In the genomic region with DNA sequence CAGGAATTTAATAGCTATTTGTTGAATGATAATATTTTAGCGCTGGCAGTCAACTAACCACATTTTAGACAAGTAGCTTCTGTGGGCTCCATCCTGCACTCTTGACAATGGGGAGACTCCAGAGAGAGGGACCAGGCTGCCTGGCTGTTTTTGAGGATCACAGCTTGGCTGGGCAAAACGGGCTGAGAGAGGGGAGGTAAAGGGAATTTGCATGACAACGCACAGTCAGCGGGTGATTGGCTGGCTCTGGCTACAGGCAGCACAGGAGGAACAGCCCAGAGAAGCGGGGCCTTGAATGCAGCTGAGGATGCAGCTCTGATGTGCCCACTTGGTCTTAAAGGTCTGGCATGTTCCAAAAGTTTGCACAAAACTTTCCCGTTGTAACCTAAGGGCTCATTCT, we compare ENCODE assay signal across 15 cellular contexts. TPM values are rescaled to one million over a fixed set of nuclear protein-coding genes. Genes with fewer than 3 reads are reported as not detected.
DNase-seq lines count a peak whose midpoint lies in the region; ATAC-seq and TF ChIP-seq lines count a peak whose summit lies in the region.
"Had no signal": no experiment of that assay in that cellular context is flagged by ENCODE, and none has a peak within 500 bp of the region (broad histone marks: within the 10 kb centered on the region; RNA-seq: fewer than 3 reads in every experiment).

No MANE protein-coding gene starts in this region.

- POLR2A ChIA-PET in Caco-2 (lab: Charles Lee): no interaction called here

- H4K8ac ChIP-seq in mesenchymal stem cell (ENCODE audit: low read length): no peak overlapping the region

- no peaks in the 10 kb centered on the region for H3K9me3 ChIP-seq in upper lobe of right lung
- H3K9me3 ChIP-seq in Caco-2: no peaks in the 10 kb centered on the region
- no peaks in the 10 kb centered on the region for H3K9me3 ChIP-seq in mesenchymal stem cell (ENCODE audit: control insufficient read depth, low read length)

- no peak overlapping the region for H2BK15ac ChIP-seq in mesenchymal stem cell (ENCODE audit: low read depth, poor library complexity, severe bottlenecking)

- H2AK5ac ChIP-seq in mesenchymal stem cell (ENCODE audit: low read length, severe bottlenecking): no peak overlapping the region

- no peaks in the 10 kb centered on the region for H3K27me3 ChIP-seq in upper lobe of right lung
- no peaks in the 10 kb centered on the region for H3K27me3 ChIP-seq in Caco-2 (replicated peaks; ENCODE audit: control insufficient read depth, insufficient read depth, low read length)
- peaks cover 32 to 40% of the 10 kb centered on the region in 2 experiments for H3K27me3 ChIP-seq in mesenchymal stem cell (ENCODE audit: control insufficient read depth in 1 of 2, insufficient read depth in 1 of 2, low read length in 2 of 2)

- H3K4me1 ChIP-seq in upper lobe of right lung: no peaks in the 10 kb centered on the region
- H3K4me1 ChIP-seq in Caco-2: no peaks in the 10 kb centered on the region
- peaks cover 2% of the 10 kb centered on the region for H3K4me1 ChIP-seq in mesenchymal stem cell (ENCODE audit: control insufficient read depth, insufficient read depth, low read depth, low read length)

- no peaks in the 10 kb centered on the region for H3K9me3 Mint-ChIP-seq in Caco-2 (ENCODE audit: unreplicated experiment)

- no peak overlapping the region for H3K14ac ChIP-seq in mesenchymal stem cell (ENCODE audit: low read length in 2 of 2)

- ATAC-seq in upper lobe of right lung: no peak
- no peak for ATAC-seq in stimulated activated naive CD8-positive, alpha-beta T cell treated with anti-CD3 and anti-CD28 coated beads, Interleukin-15, Interleukin-2, amounts not matched to agents 100 U/mL and 50 U/mL, for 24 hours
- ATAC-seq: HCT116 had no signal

- CTCF ChIA-PET in Caco-2 (lab: Charles Lee): no interaction called here

- no peak overlapping the region for H2BK12ac ChIP-seq in mesenchymal stem cell (ENCODE audit: low read length in 2 of 2)

- H2BK5ac ChIP-seq in mesenchymal stem cell (ENCODE audit: low read depth, low read length, poor library complexity, severe bottlenecking): no peak overlapping the region

- H3K79me1 ChIP-seq in mesenchymal stem cell (replicated peaks; ENCODE audit: low read length, poor library complexity, severe bottlenecking): no peaks in the 10 kb centered on the region

- WGBS in mesenchymal stem cell: 43% methylated on average over 5 of the region's 6 CpGs

- no peak overlapping the region for H3K4ac ChIP-seq in mesenchymal stem cell (ENCODE audit: low read depth in 1 of 2, low read length in 2 of 2)

- no peak overlapping the region for H3K23ac ChIP-seq in mesenchymal stem cell (ENCODE audit: low read length in 2 of 2)

- no peak overlapping the region for H3K9ac ChIP-seq in mesenchymal stem cell (ENCODE audit: low read length)

- H3K27ac ChIP-seq in upper lobe of right lung: no peak overlapping the region
- H3K27ac ChIP-seq in mesenchymal stem cell (ENCODE audit: low read length, poor library complexity, severe bottlenecking): no peak overlapping the region

- no peak overlapping the region for H3K18ac ChIP-seq in mesenchymal stem cell (ENCODE audit: low read depth in 1 of 2, low read length in 2 of 2)

- BruUV-seq in Caco-2 (replicated peaks; lab: Mats Ljungman, UMichigan): no TSS peak

- TF ChIP-seq CTCF in upper lobe of right lung (IDR thresholded peaks at IDR 0.05) (no peak), Caco-2 (IDR thresholded peaks at IDR 0.05; ENCODE audit: insufficient read depth in 1 of 2, low read depth in 1 of 2, low read length in 1 of 2, severe bottlenecking in 1 of 2, unreplicated experiment in 1 of 2) (no peak)

- peak; percentile 15 for DNase-seq in NCI-H748 (lab: John Stamatoyannopoulos, UW; ENCODE audit: unreplicated experiment)
- DNase-seq in NCI-H748 treated with DMSO at 0.1 percent for 48 hours (lab: John Stamatoyannopoulos, UW): no peak
- peak; percentile 78 for DNase-seq in ecto neural progenitor cell (ENCODE audit: low spot score)
- peak; percentile 78 for DNase-seq in islet precursor cell
- DNase-seq in upper lobe of right lung: peak; percentile 9
- DNase-seq in stimulated activated naive CD8-positive, alpha-beta T cell treated with anti-CD3 and anti-CD28 coated beads, Interleukin-15, Interleukin-2, amounts not matched to agents 100 U/mL and 50 U/mL, for 24 hours: no peak
- DNase-seq in Caco-2: no peak
- DNase-seq in mesenchymal stem cell: no peak
- DNase-seq: 8988T, C1 segment of cervical spinal cord, NCI-H1417 treated with DMSO at 0.1 percent for 48 hours, NCI-H2081 treated with DMSO at 0.1 percent for 48 hours, NCI-H2227 treated with DMSO at 0.1 percent for 48 hours, SHP77 had no signal

- H3K4me3 Mint-ChIP-seq in Caco-2 (ENCODE audit: unreplicated experiment): no peak overlapping the region

- no peak overlapping the region for H2BK120ac ChIP-seq in mesenchymal stem cell (ENCODE audit: low read depth, low read length)

- intact Hi-C loops in upper lobe of right lung (cut with DNase I): no loop called here
- intact Hi-C loops in Caco-2 (cut with micrococcal nuclease; ENCODE audit: unreplicated experiment): no loop called here

- no peaks in the 10 kb centered on the region for H3K4me1 Mint-ChIP-seq in Caco-2 (ENCODE audit: low read depth, unreplicated experiment)

- H3K36me3 ChIP-seq in upper lobe of right lung (no peaks in the 10 kb centered on the region), Caco-2 (ENCODE audit: control insufficient read depth, insufficient read depth, low read length) (no peaks in the 10 kb centered on the region), mesenchymal stem cell (ENCODE audit: control insufficient read depth in 1 of 2, insufficient read depth in 2 of 2, low read depth in 1 of 2, low read length in 2 of 2) (no peaks in the 10 kb centered on the region)

- H3K36me3 Mint-ChIP-seq in Caco-2 (ENCODE audit: insufficient read depth, unreplicated experiment): no peaks in the 10 kb centered on the region

- no peak overlapping the region for H4K91ac ChIP-seq in mesenchymal stem cell (ENCODE audit: low read length)

- H3K27me3 Mint-ChIP-seq in Caco-2 (ENCODE audit: insufficient read depth, unreplicated experiment): peaks cover 18% of the 10 kb centered on the region

- no peak overlapping the region for H2AFZ ChIP-seq in mesenchymal stem cell (ENCODE audit: low read depth, low read length)

- H3K4me2 ChIP-seq in mesenchymal stem cell (ENCODE audit: low read length, poor library complexity, severe bottlenecking): no peak overlapping the region

- H3K4me3 ChIP-seq in upper lobe of right lung (no peak overlapping the region), Caco-2 (ENCODE audit: low read depth, low read length) (no peak overlapping the region), mesenchymal stem cell (ENCODE audit: insufficient read depth in 1 of 2, low read depth in 1 of 2, low read length in 2 of 2) (no peak overlapping the region)

- H3K27ac Mint-ChIP-seq in Caco-2 (ENCODE audit: unreplicated experiment): no peak overlapping the region

RNA-seq across cellular contexts. Expression of a gene that starts 41.2 kb away (rescaled TPM):
- not detected for total RNA-seq in upper lobe of right lung
- total RNA-seq in Caco-2 (2022): not detected in 2 replicates
- 0.03 TPM for polyA plus RNA-seq in mesenchymal stem cell (2013, experiment 1 of 2)
- 0.01 TPM for polyA plus RNA-seq in mesenchymal stem cell (2013, experiment 2 of 2)

Comparison
In these comparisons a context has a peak if more than half of its experiments do, and no peak if none do; other contexts are left out.
1. DNase-seq: peak in NCI-H748 (single experiment), ecto neural progenitor cell (single experiment), islet precursor cell (single experiment) and upper lobe of right lung (single experiment); none in NCI-H748 treated with DMSO at 0.1 percent for 48 hours (single experiment), stimulated activated naive CD8-positive, alpha-beta T cell treated with anti-CD3 and anti-CD28 coated beads, Interleukin-15, Interleukin-2, amounts not matched to agents 100 U/mL and 50 U/mL, for 24 hours (single experiment), Caco-2 (0 of 2) and mesenchymal stem cell (single experiment).